In genomic region chr1:234621657-234622335, GRCh38 we compare ENCODE assay signal across 13 cellular contexts. TPM values are rescaled to one million over a fixed set of nuclear protein-coding genes. Genes with fewer than 3 reads are reported as not detected.
A peak's percentile ranks its signal among the peaks of the same experiment; 100 is the strongest.
DNase-seq lines count a peak whose midpoint lies in the region; ATAC-seq, FAIRE-seq and TF ChIP-seq lines count a peak whose summit lies in the region.
"Had no signal": no experiment of that assay in that cellular context is flagged by ENCODE, and none has a peak within 500 bp of the region (broad histone marks: within the 10 kb centered on the region; RNA-seq: fewer than 3 reads in every experiment).

No MANE protein-coding gene starts in this region.

- H3K9me2 ChIP-seq in GM23248 (ENCODE audit: insufficient read depth) = no peaks in the 10 kb centered on the region

- in situ Hi-C loops in ACHN (cut with HindIII; ENCODE audit: low pct_ligation_motif_present, low pct_unique_long_range_greater_than_20kb, low sequenced_read_pairs) = no loop called here
- in situ Hi-C loops in GM23248 (cut with MboI) = no loop called here
- in situ Hi-C loops in HepG2 (cut with HindIII; ENCODE audit: extremely low pct_ligation_motif_present, low pct_unique_long_range_greater_than_20kb) = no loop called here

- 17 to 26% methylated on average over 7 of the region's 7 CpGs for WGBS in GM23248 (ENCODE audit: low coverage in 1 of 2, low lambda C conversion rate in 2 of 2, missing lambda C conversion rate in 2 of 2), 2 experiments
- WGBS in HepG2 (ENCODE audit: low lambda C conversion rate) = 80% methylated on average over 7 of the region's 7 CpGs

- H3K27ac Mint-ChIP-seq in stimulated activated naive CD8-positive, alpha-beta T cell treated with anti-CD3 and anti-CD28 coated beads, Interleukin-15, amount 100 ng/mL, for 72 hours = no peak overlapping the region
- H3K27ac Mint-ChIP-seq: CD8-positive, alpha-beta T cell had no signal

- H3K79me2 ChIP-seq in GM23248 (ENCODE audit: insufficient read depth) (no peaks in the 10 kb centered on the region), HepG2 (ENCODE audit: insufficient read depth, low read length) (peaks cover 8% of the 10 kb centered on the region)

- peaks cover 58% of the 10 kb centered on the region for H3F3A ChIP-seq in GM23248 (ENCODE audit: insufficient read depth)

- peak overlapping the region; percentile 46 for H2AFZ ChIP-seq in GM23248
- H2AFZ ChIP-seq in HepG2 (ENCODE audit: low read length) = no peak overlapping the region

- H3K4me3 Mint-ChIP-seq in stimulated activated naive CD8-positive, alpha-beta T cell treated with anti-CD3 and anti-CD28 coated beads, Interleukin-15, amount 100 ng/mL, for 72 hours = no peak overlapping the region
- H3K4me3 Mint-ChIP-seq: CD8-positive, alpha-beta T cell had no signal

- H3K4me1 ChIP-seq in GM23248 (ENCODE audit: insufficient read depth) (peaks cover 68% of the 10 kb centered on the region), adipocyte (ENCODE audit: control insufficient read depth, insufficient read depth, low read length) (peaks cover 70% of the 10 kb centered on the region), HepG2 (ENCODE audit: insufficient read depth, low read length) (peaks cover 100% of the 10 kb centered on the region)

- peak overlapping the region; percentile 96 for H3K27ac ChIP-seq in GM23248
- peak overlapping the region; percentile 99 for H3K27ac ChIP-seq in HepG2 (ENCODE audit: extremely low read length, insufficient read depth, low read length)
- H3K27ac ChIP-seq: left lung, upper lobe of left lung had no signal

- no peaks in the 10 kb centered on the region for H3K27me3 Mint-ChIP-seq in stimulated activated naive CD8-positive, alpha-beta T cell treated with anti-CD3 and anti-CD28 coated beads, Interleukin-15, amount 100 ng/mL, for 72 hours

- no peaks in the 10 kb centered on the region for H3K9me3 Mint-ChIP-seq in stimulated activated naive CD8-positive, alpha-beta T cell treated with anti-CD3 and anti-CD28 coated beads, Interleukin-15, amount 100 ng/mL, for 72 hours
- H3K9me3 Mint-ChIP-seq: CD8-positive, alpha-beta T cell had no signal

- H3K9ac ChIP-seq in GM23248 = peak overlapping the region; percentile 76
- H3K9ac ChIP-seq in adipocyte (ENCODE audit: low read length) = peak overlapping the region; percentile 67
- H3K9ac ChIP-seq in HepG2 (ENCODE audit: insufficient read depth, low read depth, low read length) = peak overlapping the region; percentile 53

- peaks cover 25% of the 10 kb centered on the region for H3K4me1 Mint-ChIP-seq in stimulated activated naive CD8-positive, alpha-beta T cell treated with anti-CD3 and anti-CD28 coated beads, Interleukin-15, amount 100 ng/mL, for 72 hours

- TF ChIP-seq CTCF in HepG2 (CRISPR knock-in tag; IDR thresholded peaks at IDR 0.05) = no peak

- no peak for TF ChIP-seq RAD21 in HepG2 (CRISPR knock-in tag; IDR thresholded peaks at IDR 0.05)

- H3K4me3 ChIP-seq in GM23248 (peak overlapping the region; percentile 27), adipocyte (ENCODE audit: low read length) (peak overlapping the region; percentile 44), HepG2 (replicated peaks in 1 of 3; ENCODE audit: insufficient read depth in 1 of 3, low read depth in 2 of 3, low read length in 3 of 3) (no peak overlapping the region)
- H3K4me3 ChIP-seq: left lung, upper lobe of left lung had no signal

- no peak for FAIRE-seq in HepG2 (lab: Jason Lieb, UNC)

- intact Hi-C loops in HepG2 (cut with micrococcal nuclease; ENCODE audit: unreplicated experiment) = loop anchor here (1.0 to 2.0 kb wide), 2 partner anchors 9 to 21 kb away; no protein-coding TSS in a partner anchor

- TF ChIP-seq POLR2A in HepG2 (IDR thresholded peaks at IDR 0.05; ENCODE audit: insufficient read depth in 1 of 2, low read depth in 2 of 2, low read length in 2 of 2) = no peak

- CTCF ChIA-PET in HepG2 (lab: Yijun Ruan, JAX; ENCODE audit: low intra/inter-chr PET ratio, low total read pairs) = no interaction called here

- H3K27me3 ChIP-seq in GM23248 (replicated peaks; ENCODE audit: insufficient read depth) (no peaks in the 10 kb centered on the region), adipocyte (replicated peaks; ENCODE audit: control insufficient read depth, insufficient read depth, low read length) (no peaks in the 10 kb centered on the region), HepG2 (ENCODE audit: control insufficient read depth in 1 of 2, insufficient read depth in 2 of 2, low read length in 2 of 2) (no peaks in the 10 kb centered on the region)
- H3K27me3 ChIP-seq: left lung, upper lobe of left lung had no signal

- no peaks in the 10 kb centered on the region for H3K9me3 ChIP-seq in GM23248 (ENCODE audit: low read depth)
- H3K9me3 ChIP-seq in adipocyte (ENCODE audit: control insufficient read depth, low read length) = no peaks in the 10 kb centered on the region
- no peaks in the 10 kb centered on the region for H3K9me3 ChIP-seq in HepG2 (ENCODE audit: low read length)
- H3K9me3 ChIP-seq: left lung, upper lobe of left lung had no signal

- H4K20me1 ChIP-seq in GM23248 (ENCODE audit: insufficient read depth) = no peaks in the 10 kb centered on the region
- H4K20me1 ChIP-seq in HepG2 (ENCODE audit: insufficient read depth, low read length) = no peaks in the 10 kb centered on the region

- no peak for ATAC-seq in HepG2
- no peak for ATAC-seq in GM21576 (IDR thresholded peaks at IDR 0.05; ENCODE audit: unreplicated experiment)
- no peak for ATAC-seq in stimulated activated naive CD8-positive, alpha-beta T cell treated with anti-CD3 and anti-CD28 coated beads, Interleukin-15, amount 100 ng/mL, for 72 hours
- ATAC-seq: CD8-positive, alpha-beta T cell; left lung had no signal

- no peak for TF ChIP-seq EP300 in HepG2 (IDR thresholded peaks at IDR 0.05; ENCODE audit: low read depth in 2 of 2, low read length in 2 of 2)
- no peak for TF ChIP-seq EP300 in HepG2 (CRISPR knock-in tag; IDR thresholded peaks at IDR 0.05; ENCODE audit: borderline replicate concordance)

- H3K36me3 ChIP-seq in GM23248 (ENCODE audit: low read depth) = no peaks in the 10 kb centered on the region
- no peaks in the 10 kb centered on the region for H3K36me3 ChIP-seq in adipocyte (ENCODE audit: control insufficient read depth, insufficient read depth, low read length, severe bottlenecking)
- H3K36me3 ChIP-seq in HepG2 (replicated peaks in 1 of 2; ENCODE audit: control insufficient read depth in 1 of 2, insufficient read depth in 2 of 2, low read length in 2 of 2) = no peaks in the 10 kb centered on the region
- H3K36me3 ChIP-seq: left lung, upper lobe of left lung had no signal

- no TSS peak for BruUV-seq in HepG2 (replicated peaks; lab: Mats Ljungman, UMichigan)

- DNase-seq in ACHN (peak; percentile 45), GM23248 (peak; percentile 81), adipocyte (ENCODE audit: low read depth) (peak; percentile 67), HepG2 (ENCODE audit: low spot score) (no peak), ecto neural progenitor cell (ENCODE audit: low spot score) (no peak), NCI-H2029 treated with DMSO at 0.1 percent for 48 hours (lab: John Stamatoyannopoulos, UW) (no peak)
- DNase-seq in stimulated activated naive CD8-positive, alpha-beta T cell treated with anti-CD3 and anti-CD28 coated beads, Interleukin-15, amount 100 ng/mL, for 72 hours = no peak
- DNase-seq: anterior cingulate cortex; CD8-positive, alpha-beta T cell; left lung; NCI-H510A treated with DMSO at 0.1 percent for 48 hours; upper lobe of left lung had no signal

- POLR2A ChIA-PET in HepG2 (lab: Yijun Ruan, JAX) = interaction anchor here (0.8 to 8.0 kb wide), 8 partner anchors 10 to 448 kb away, joined by 3 to 142 read pairs (median 32); partner anchors contain the start of gene IRF2BP2

- peak overlapping the region; percentile 14 for H3K4me2 ChIP-seq in GM23248 (ENCODE audit: unreplicated experiment)
- peak overlapping the region; percentile 18; the same call in 1 of the 2 replicates for H3K4me2 ChIP-seq in HepG2 (ENCODE audit: low read depth, low read length)

TF ChIP-seq in HepG2, 621 proteins besides CTCF, POLR2A, EP300 and RAD21:
- TF ChIP-seq SAFB2 (CRISPR knock-in tag; IDR thresholded peaks at IDR 0.05; ENCODE audit: borderline replicate concordance, low read depth) (no peak), ZFP41 (CRISPR knock-in tag; IDR thresholded peaks at IDR 0.05; ENCODE audit: borderline replicate concordance) (no peak), ZNF256 (CRISPR knock-in tag; conservative IDR thresholded peaks at IDR 0.05) (no peak), HOXA3 (CRISPR knock-in tag; IDR thresholded peaks at IDR 0.05) (no peak), ZBTB38 (CRISPR knock-in tag; IDR thresholded peaks at IDR 0.05) (peak; percentile 56; the same call in 1 of the 2 replicates), ZSCAN31 (CRISPR knock-in tag; IDR thresholded peaks at IDR 0.05; ENCODE audit: low read depth) (peak; percentile 47; the same call in 1 of the 2 replicates), RBFOX2 (IDR thresholded peaks at IDR 0.05; ENCODE audit: low read depth, low read length) (0 out of 2 replicates have a peak, but pooled peaks have one; percentile 3), CHD4 (IDR thresholded peaks at IDR 0.05; ENCODE audit: borderline replicate concordance, low read length) (no peak)

RNA-seq across cellular contexts. Expression of gene IRF2BP2, which starts 11.8 kb away (rescaled TPM):
- total RNA-seq in GM23248 (2014; rRNA removed; shearing (Covaris generic)) = 60.7 and 69.3 TPM in 2 replicates
- 12.9 and 13.0 TPM in 2 replicates for polyA plus RNA-seq in GM23248 (2016; fragmentation: Nextera tagmentation; extraction: Ambion mirVana)
- total RNA-seq in HepG2 (2016; rRNA removed; fragmentation: Illumina TruSeq; extraction: Trizol) = 127 and 147 TPM in 2 replicates
- 25.1 and 26.8 TPM in 2 replicates for total RNA-seq in HepG2 (2016; cell fraction: cytosol; rRNA removed; fragmentation: Illumina TruSeq; extraction: Trizol; ENCODE audit: low read depth)
- 104 and 154 TPM in 2 replicates for total RNA-seq in HepG2 (2016; cell fraction: insoluble cytoplasmic fraction; rRNA removed; fragmentation: Illumina TruSeq; extraction: Trizol)
- total RNA-seq in HepG2 (2016; cell fraction: membrane; rRNA removed; fragmentation: Illumina TruSeq; extraction: Trizol) = 85.2 and 85.5 TPM in 2 replicates
- total RNA-seq in HepG2 (2016; cell fraction: nucleus; rRNA removed; fragmentation: Illumina TruSeq; extraction: Trizol) = 132 and 141 TPM in 2 replicates
- polyA plus RNA-seq in HepG2 (2011; rRNA removed) = 140 and 180 TPM in 2 replicates
- 82.1 and 111 TPM in 2 replicates for polyA plus RNA-seq in HepG2 (2011; cell fraction: cytosol; rRNA removed)
- 491 and 557 TPM in 2 replicates for polyA plus RNA-seq in HepG2 (2011; cell fraction: nucleus; rRNA removed)
- polyA plus RNA-seq in HepG2 (2012) = 136 and 153 TPM in 2 replicates
- polyA plus RNA-seq in HepG2 (2016; cell fraction: cytosol; fragmentation: Illumina TruSeq; extraction: Trizol; ENCODE audit: low read depth) = 22.4 and 23.1 TPM in 2 replicates
- polyA plus RNA-seq in HepG2 (2016; cell fraction: insoluble cytoplasmic fraction; fragmentation: Illumina TruSeq; extraction: Trizol; ENCODE audit: low read depth) = 127 and 168 TPM in 2 replicates
- polyA plus RNA-seq in HepG2 (2016; cell fraction: membrane; fragmentation: Illumina TruSeq; extraction: Trizol; ENCODE audit: low read depth) = 58.5 and 65.6 TPM in 2 replicates
- polyA plus RNA-seq in HepG2 (2016; cell fraction: nucleus; fragmentation: Illumina TruSeq; extraction: Trizol; ENCODE audit: insufficient read depth, low read depth) = 293 and 322 TPM in 2 replicates
- 43.4 and 196 TPM in 2 replicates for polyA minus RNA-seq in HepG2 (2011; rRNA and poly(A)+ RNA removed; ENCODE audit: low replicate concordance)
- polyA minus RNA-seq in HepG2 (2011; cell fraction: cytosol; rRNA and poly(A)+ RNA removed) = 155 and 170 TPM in 2 replicates
- polyA minus RNA-seq in HepG2 (2011; cell fraction: nucleus; rRNA and poly(A)+ RNA removed) = 115 and 118 TPM in 2 replicates

Comparison
In these comparisons a context has a peak if more than half of its experiments do, and no peak if none do; other contexts are left out.
1. DNase-seq: peak in ACHN (single experiment), GM23248 (single experiment) and adipocyte (single experiment); none in HepG2 (single experiment), stimulated activated naive CD8-positive, alpha-beta T cell treated with anti-CD3 and anti-CD28 coated beads, Interleukin-15, amount 100 ng/mL, for 72 hours (0 of 2), ecto neural progenitor cell (single experiment) and NCI-H2029 treated with DMSO at 0.1 percent for 48 hours (single experiment).
2. H3K4me3 ChIP-seq: peak in GM23248 (single experiment) and adipocyte (single experiment); none in HepG2 (0 of 3).
3. Peak in every context shown above with its lines, with median percentiles within 50 percentile points of each other: H3K9ac ChIP-seq.